26 cellular contexts compared by ENCODE assay signal in the genomic region with DNA sequence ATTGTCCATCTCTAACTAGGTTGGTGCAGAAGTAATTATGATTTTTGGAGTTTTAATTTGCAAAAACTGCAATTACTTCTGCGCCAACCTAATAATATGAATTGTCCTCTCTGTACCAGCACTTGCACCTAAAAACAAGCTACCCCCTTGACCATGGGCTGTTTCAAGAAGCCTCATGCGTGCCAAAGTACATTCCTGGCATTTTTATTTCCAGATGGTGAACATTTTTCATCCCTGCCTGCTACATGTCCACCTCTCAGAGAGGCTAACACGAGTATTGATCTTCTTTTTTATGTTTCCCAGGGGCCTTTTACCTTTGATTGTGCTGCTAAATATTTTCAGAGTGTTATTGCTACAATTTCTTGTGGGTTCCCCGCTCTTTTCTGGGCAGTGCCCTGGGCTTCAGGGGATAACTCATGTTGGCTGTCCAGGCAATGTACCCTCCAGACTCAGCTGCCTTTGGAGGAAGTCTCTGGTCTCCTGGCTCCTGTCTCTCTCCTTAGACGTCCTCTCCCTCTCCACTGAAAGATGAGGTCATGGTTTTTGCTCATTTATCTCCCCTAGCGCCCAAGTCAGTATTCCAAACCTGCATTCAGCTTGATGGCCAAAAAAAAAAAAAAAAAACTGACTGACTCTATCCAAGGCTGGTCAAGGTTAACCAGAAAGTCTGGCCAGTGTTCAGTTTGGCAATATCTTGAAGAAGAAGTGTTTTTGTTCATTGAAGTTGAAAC.
"Had no signal": no experiment of that assay in that cellular context is flagged by ENCODE, and none has a peak within 500 bp of the region (broad histone marks: within the 10 kb centered on the region; RNA-seq: fewer than 3 reads in every experiment).

No MANE protein-coding gene starts in this region.

- H3K36me3 ChIP-seq: esophagus muscularis mucosa, gastroesophageal sphincter, heart left ventricle, left lung, neural progenitor cell, prostate gland, right atrium auricular region, tibial nerve, upper lobe of left lung, uterus had no signal

- H3K27me3 ChIP-seq: right atrium auricular region, testis, tibial nerve, upper lobe of left lung, uterus had no signal

- H3K4me3 ChIP-seq: coronary artery, esophagus muscularis mucosa, gastroesophageal sphincter, heart left ventricle, hepatocyte, left lung, mucosa of descending colon, neural progenitor cell, prostate gland, right atrium auricular region, testis, tibial nerve, upper lobe of left lung, uterus had no signal

- H3K9me3 ChIP-seq: left lung, mucosa of descending colon, prostate gland, testis, uterus had no signal

- DNase-seq: dermis blood vessel endothelial cell; effector memory CD4-positive, alpha-beta T cell; foreskin keratinocyte; heart left ventricle; left cardiac atrium; left lung; mesenchymal stem cell; mucosa of descending colon; naive thymus-derived CD4-positive, alpha-beta T cell; small intestine; stimulated activated CD4-positive, alpha-beta T cell treated with anti-CD3 and anti-CD28 coated beads, Interleukin-15, amount 100 ng/mL, for 24 hours; stimulated activated CD4-positive, alpha-beta T cell treated with anti-CD3 and anti-CD28 coated beads, Interleukin-4, amount 100 ng/mL, for 1 hour; stimulated activated CD8-positive, alpha-beta memory T cell treated with anti-CD3 and anti-CD28 coated beads, Interleukin-4, amount 100 ng/mL, for 48 hours; stimulated activated naive CD4-positive, alpha-beta T cell; substantia nigra; testis; upper lobe of left lung; uterus had no signal

- H3K4me1 ChIP-seq: esophagus muscularis mucosa, foreskin keratinocyte, gastroesophageal sphincter, heart left ventricle, left lung, neural progenitor cell, prostate gland, right atrium auricular region, testis, tibial nerve, upper lobe of left lung, uterus had no signal

- H3K27ac ChIP-seq: coronary artery, esophagus muscularis mucosa, foreskin keratinocyte, gastroesophageal sphincter, heart left ventricle, hepatocyte, left lung, neural progenitor cell, prostate gland, right atrium auricular region, testis, tibial nerve, upper lobe of left lung, uterus had no signal
